ENCODE assay signal across 1 cellular context in genomic region chr1:3553940-3554223, GRCh38.
TF ChIP-seq lines count a peak whose summit lies in the region.

No MANE protein-coding gene starts in this region.

TF ChIP-seq in IMR-90, 13 proteins besides CTCF, POLR2A, EP300 and RAD21 (continued from another document):
- TF ChIP-seq ELK1 (IDR thresholded peaks at IDR 0.05; ENCODE audit: borderline replicate concordance, low read depth, low read length), result no peak
TF ChIP-seq in IMR-90: peak in this region for 0.
